10 cellular contexts compared by ENCODE assay signal in genomic region chr4:152189451-152190179, GRCh38.
DNase-seq lines count a peak whose midpoint lies in the region; ATAC-seq and TF ChIP-seq lines count a peak whose summit lies in the region.
"Had no signal": no experiment of that assay in that cellular context is flagged by ENCODE, and none has a peak within 500 bp of the region (broad histone marks: within the 10 kb centered on the region; RNA-seq: fewer than 3 reads in every experiment).

No MANE protein-coding gene starts in this region.

- no peak overlapping the region for H3K27ac ChIP-seq in right lobe of liver
- H3K27ac ChIP-seq: body of pancreas had no signal

- no peaks in the 10 kb centered on the region for H3K27me3 Mint-ChIP-seq in nephron (ENCODE audit: low read depth)

- in situ Hi-C loops in ACHN (cut with HindIII; ENCODE audit: low pct_ligation_motif_present, low pct_unique_long_range_greater_than_20kb, low sequenced_read_pairs), result no loop called here

- peak overlapping the region; percentile 39 to 51 (median 49) for H3K27ac Mint-ChIP-seq in nephron

- peaks cover 38% of the 10 kb centered on the region for H3K4me1 Mint-ChIP-seq in nephron

- no peaks in the 10 kb centered on the region for H3K9me3 ChIP-seq in right lobe of liver
- H3K9me3 ChIP-seq: body of pancreas had no signal

- H3K36me3 ChIP-seq in right lobe of liver, result no peaks in the 10 kb centered on the region

- TF ChIP-seq POLR2A in right lobe of liver (IDR thresholded peaks at IDR 0.05), result no peak

- peak; percentile 92 for ATAC-seq in GM18907 (IDR thresholded peaks at IDR 0.05; ENCODE audit: unreplicated experiment)
- peak; percentile 83 for ATAC-seq in GM21786 (IDR thresholded peaks at IDR 0.05; ENCODE audit: unreplicated experiment)
- peak; percentile 62 for ATAC-seq in HG03565 (IDR thresholded peaks at IDR 0.05; ENCODE audit: unreplicated experiment)
- no peak for ATAC-seq in right lobe of liver
- ATAC-seq: body of pancreas had no signal

- H3K9me3 Mint-ChIP-seq in nephron, result no peaks in the 10 kb centered on the region

- TF ChIP-seq CTCF in nephron (IDR thresholded peaks at IDR 0.05; ENCODE audit: unreplicated experiment in 3 of 3) (no peak), right lobe of liver (IDR thresholded peaks at IDR 0.05) (no peak)

- intact Hi-C loops in right lobe of liver (cut with DNase I), result no loop called here

- H3K4me3 ChIP-seq in right lobe of liver, result no peak overlapping the region
- H3K4me3 ChIP-seq: body of pancreas had no signal

- DNase-seq in ACHN, result no peak
- no peak for DNase-seq in right lobe of liver
- no peak for DNase-seq in OCI-M1 (lab: John Stamatoyannopoulos, UW)
- DNase-seq: activated CD4-positive, alpha-beta T cell treated with anti-CD3 and anti-CD28 coated beads, Interleukin-2, amount 50 U/mL, for 4 hours; body of pancreas; stimulated activated CD4-positive, alpha-beta T cell treated with anti-CD3 and anti-CD28 coated beads, Interleukin-4, amount 100 ng/mL, for 4 hours had no signal

- H3K4me3 Mint-ChIP-seq in nephron, result peak overlapping the region in 1 of 3 experiments; percentile 14

- H3K27me3 ChIP-seq in right lobe of liver, result no peaks in the 10 kb centered on the region
- H3K27me3 ChIP-seq: body of pancreas had no signal

- no peaks in the 10 kb centered on the region for H3K4me1 ChIP-seq in right lobe of liver
- H3K4me1 ChIP-seq: body of pancreas had no signal

- 67% methylated on average over 4 of the region's 4 CpGs for WGBS in right lobe of liver (ENCODE audit: insufficient coverage, low coverage, low lambda C conversion rate, missing lambda C conversion rate)

- no peaks in the 10 kb centered on the region for H3K36me3 Mint-ChIP-seq in nephron (ENCODE audit: low read depth)

Comparison
In these comparisons a context has a peak if more than half of its experiments do, and no peak if none do; other contexts are left out.
1. ATAC-seq: peak in GM18907 (single experiment), GM21786 (single experiment) and HG03565 (single experiment); none in right lobe of liver (0 of 4).